Comparison of ENCODE assay signal across 14 cellular contexts in genomic region chr2:241724259-241724974, GRCh38. TPM values are rescaled to one million over a fixed set of nuclear protein-coding genes. Genes with fewer than 3 reads are reported as not detected.
DNase-seq lines count a peak whose midpoint lies in the region; ATAC-seq and TF ChIP-seq lines count a peak whose summit lies in the region.
"Had no signal": no experiment of that assay in that cellular context is flagged by ENCODE, and none has a peak within 500 bp of the region (broad histone marks: within the 10 kb centered on the region; RNA-seq: fewer than 3 reads in every experiment).

No MANE protein-coding gene starts in this region.

- no peak overlapping the region for H3K4me3 ChIP-seq in astrocyte of the cerebellum (ENCODE audit: low read depth, low read length)
- H3K4me3 ChIP-seq in neural progenitor cell, result no peak overlapping the region
- H3K4me3 ChIP-seq in esophagus squamous epithelium, result no peak overlapping the region
- no peak overlapping the region for H3K4me3 ChIP-seq in MM.1S (ENCODE audit: low read length)
- H3K4me3 ChIP-seq: SJCRH30, suprapubic skin had no signal

- H3K27ac ChIP-seq in neural progenitor cell (no peak overlapping the region), esophagus squamous epithelium (no peak overlapping the region), MM.1S (ENCODE audit: low read length) (no peak overlapping the region)
- H3K27ac ChIP-seq: HL-60, SJCRH30, suprapubic skin had no signal

- no peak overlapping the region for H2AFZ ChIP-seq in neural progenitor cell (replicated peaks)
- no peak overlapping the region for H2AFZ ChIP-seq in MM.1S (ENCODE audit: low read length)

- peak; percentile 29 to 60 for ATAC-seq in activated T-cell treated with anti-CD3 and anti-CD28 coated beads, Interleukin-2, amount 50 U/mL, for 4 hours

- H3K79me2 ChIP-seq in neural progenitor cell (ENCODE audit: low read depth) (no peaks in the 10 kb centered on the region), MM.1S (ENCODE audit: low read length) (no peaks in the 10 kb centered on the region)

- no peak overlapping the region for H3K27ac Mint-ChIP-seq in neural progenitor cell

- no peaks in the 10 kb centered on the region for H3K4me1 Mint-ChIP-seq in activated T-cell treated with anti-CD3 and anti-CD28 coated beads, Interleukin-2, amount 50 U/mL, for 4 hours (ENCODE audit: low read depth)
- H3K4me1 Mint-ChIP-seq in neural progenitor cell, result no peaks in the 10 kb centered on the region

- DNase-seq in activated T-cell treated with anti-CD3 and anti-CD28 coated beads, Interleukin-2, amount 50 U/mL, for 4 hours, result no peak
- no peak for DNase-seq in activated T-cell treated with anti-CD3 and anti-CD28 coated beads for 4 hours
- DNase-seq in HuH-7 (ENCODE audit: low spot score), result peak; percentile 49
- no peak for DNase-seq in astrocyte of the cerebellum (ENCODE audit: low read depth)
- no peak for DNase-seq in neural progenitor cell (ENCODE audit: low spot score)
- no peak for DNase-seq in esophagus squamous epithelium (lab: John Stamatoyannopoulos, UW)
- no peak for DNase-seq in MM.1S
- no peak for DNase-seq in occipital lobe (lab: John Stamatoyannopoulos, UW)
- DNase-seq: CD4-positive, CD25-positive, alpha-beta regulatory T cell; cerebellar nuclear complex; NCI-H2107; SJCRH30 had no signal

- no peak for TF ChIP-seq POLR2A in esophagus squamous epithelium (IDR thresholded peaks at IDR 0.05)

- peaks cover 26% of the 10 kb centered on the region for H3K36me3 Mint-ChIP-seq in activated T-cell treated with anti-CD3 and anti-CD28 coated beads, Interleukin-2, amount 50 U/mL, for 4 hours (ENCODE audit: insufficient read depth)
- peaks cover 49% of the 10 kb centered on the region for H3K36me3 Mint-ChIP-seq in neural progenitor cell

- no peaks in the 10 kb centered on the region for H4K20me1 ChIP-seq in neural progenitor cell (ENCODE audit: low read depth)
- H4K20me1 ChIP-seq in MM.1S (ENCODE audit: insufficient read depth, low read length), result no peaks in the 10 kb centered on the region

- no peak overlapping the region for H3K4me2 ChIP-seq in neural progenitor cell
- H3K4me2 ChIP-seq in MM.1S (ENCODE audit: low read depth, low read length), result no peak overlapping the region

- H3K9me2 ChIP-seq in MM.1S (replicated peaks; ENCODE audit: insufficient read depth, low read length), result no peaks in the 10 kb centered on the region

- H3K27me3 ChIP-seq in neural progenitor cell, result no peaks in the 10 kb centered on the region
- H3K27me3 ChIP-seq in esophagus squamous epithelium, result no peaks in the 10 kb centered on the region
- H3K27me3 ChIP-seq in MM.1S (replicated peaks; ENCODE audit: insufficient read depth, low read length), result no peaks in the 10 kb centered on the region
- H3K27me3 ChIP-seq: SJCRH30, suprapubic skin had no signal

- no peaks in the 10 kb centered on the region for H3K27me3 Mint-ChIP-seq in activated T-cell treated with anti-CD3 and anti-CD28 coated beads, Interleukin-2, amount 50 U/mL, for 4 hours (ENCODE audit: low read depth)
- no peaks in the 10 kb centered on the region for H3K27me3 Mint-ChIP-seq in neural progenitor cell (ENCODE audit: insufficient read depth, low read depth)
- H3K27me3 Mint-ChIP-seq: CD4-positive, CD25-positive, alpha-beta regulatory T cell had no signal

- no peaks in the 10 kb centered on the region for H3K4me1 ChIP-seq in neural progenitor cell
- no peaks in the 10 kb centered on the region for H3K4me1 ChIP-seq in esophagus squamous epithelium
- H3K4me1 ChIP-seq in MM.1S (ENCODE audit: low read length), result no peaks in the 10 kb centered on the region
- H3K4me1 ChIP-seq: SJCRH30, suprapubic skin had no signal

- TF ChIP-seq CTCF in astrocyte of the cerebellum (IDR thresholded peaks at IDR 0.05; ENCODE audit: low read depth, low read length, missing control alignments) (peak; percentile 27), neural progenitor cell (IDR thresholded peaks at IDR 0.05) (peak; percentile 48), esophagus squamous epithelium (IDR thresholded peaks at IDR 0.05) (peak in 1 of 6 experiments; percentile 9), MM.1S (IDR thresholded peaks at IDR 0.05; ENCODE audit: low read length) (no peak)

- H3F3A ChIP-seq in neural progenitor cell (ENCODE audit: low read depth), result no peaks in the 10 kb centered on the region
- H3F3A ChIP-seq in MM.1S (ENCODE audit: insufficient read depth, low read length), result no peaks in the 10 kb centered on the region

- in situ Hi-C loops in astrocyte of the cerebellum (cut with HindIII; ENCODE audit: low sequenced_read_pairs), result loop anchor here (10.0 kb wide), 1 partner anchor 50 kb away; no protein-coding TSS in a partner anchor

- H3K4me3 Mint-ChIP-seq in activated T-cell treated with anti-CD3 and anti-CD28 coated beads, Interleukin-2, amount 50 U/mL, for 4 hours, result no peak overlapping the region
- no peak overlapping the region for H3K4me3 Mint-ChIP-seq in neural progenitor cell
- H3K4me3 Mint-ChIP-seq: CD4-positive, CD25-positive, alpha-beta regulatory T cell had no signal

- intact Hi-C loops in esophagus squamous epithelium (cut with DNase I), result no loop called here

- H3K9ac ChIP-seq in neural progenitor cell (no peak overlapping the region), MM.1S (ENCODE audit: low read length) (no peak overlapping the region)

- H3K9me3 ChIP-seq in neural progenitor cell (ENCODE audit: low read depth), result peaks cover 5% of the 10 kb centered on the region
- no peaks in the 10 kb centered on the region for H3K9me3 ChIP-seq in esophagus squamous epithelium
- H3K9me3 ChIP-seq in MM.1S (replicated peaks; ENCODE audit: insufficient read depth, low read length), result no peaks in the 10 kb centered on the region
- H3K9me3 ChIP-seq: SJCRH30, suprapubic skin had no signal

- no peaks in the 10 kb centered on the region for H3K9me3 Mint-ChIP-seq in activated T-cell treated with anti-CD3 and anti-CD28 coated beads, Interleukin-2, amount 50 U/mL, for 4 hours
- H3K9me3 Mint-ChIP-seq in neural progenitor cell, result peaks cover 19% of the 10 kb centered on the region
- H3K9me3 Mint-ChIP-seq: CD4-positive, CD25-positive, alpha-beta regulatory T cell had no signal

- H3K36me3 ChIP-seq in neural progenitor cell, result peaks cover 10% of the 10 kb centered on the region
- H3K36me3 ChIP-seq in esophagus squamous epithelium, result peaks cover 13 to 86% (median 13%) of the 10 kb centered on the region in 3 donors
- H3K36me3 ChIP-seq in MM.1S (replicated peaks; ENCODE audit: insufficient read depth, low read length), result no peaks in the 10 kb centered on the region

- 91 to 100% methylated on average over 1 to 7 of the region's 41 CpGs for WGBS in esophagus squamous epithelium, 2 donors

RNA-seq across cellular contexts. Expression of gene D2HGDH, which starts 10.0 kb away (rescaled TPM):
- total RNA-seq in activated T-cell treated with anti-CD3 and anti-CD28 coated beads, Interleukin-2, amount 50 U/mL, for 4 hours, result 10 to 100 TPM; 13.9 to 22.5 (median 18.7) TPM
- total RNA-seq in neural progenitor cell (ENCODE audit: low replicate concordance) (3.5 and 15.4 TPM in 2 replicates), esophagus squamous epithelium (10 to 100 TPM; 16.9 to 33.4 (median 23.6) TPM), occipital lobe (8.0 TPM)

RNA-seq across cellular contexts. Expression of gene ING5, which starts 22.6 kb away (rescaled TPM):
- 10 to 100 TPM; 49.2 to 53.5 (median 51.8) TPM for total RNA-seq in activated T-cell treated with anti-CD3 and anti-CD28 coated beads, Interleukin-2, amount 50 U/mL, for 4 hours
- total RNA-seq in neural progenitor cell (ENCODE audit: low replicate concordance) (38.2 and 49.0 TPM in 2 replicates), esophagus squamous epithelium (10 to 100 TPM; 10.4 to 39.3 (median 18.8) TPM), occipital lobe (23.4 TPM)

RNA-seq across cellular contexts. Expression of gene DTYMK, which starts 37.8 kb away (rescaled TPM):
- 100 to 1,000 TPM in 1 of 3 donors, 10 to 100 TPM in 2; 89.5 to 110 (median 94.9) TPM for total RNA-seq in activated T-cell treated with anti-CD3 and anti-CD28 coated beads, Interleukin-2, amount 50 U/mL, for 4 hours
- 43.4 and 59.9 TPM in 2 replicates for total RNA-seq in neural progenitor cell (ENCODE audit: low replicate concordance)
- 10 to 100 TPM; 14.6 to 40.3 (median 21.9) TPM for total RNA-seq in esophagus squamous epithelium
- 10.0 TPM for total RNA-seq in occipital lobe

RNA-seq across cellular contexts. Expression of gene GAL3ST2, which starts 52.2 kb away (rescaled TPM):
- under 1 TPM in 2 of 3 donors, not detected in 1; 0.23 to 0.33 TPM for total RNA-seq in activated T-cell treated with anti-CD3 and anti-CD28 coated beads, Interleukin-2, amount 50 U/mL, for 4 hours
- 0.09 TPM in 1 of 2 replicates, not detected in the other for total RNA-seq in neural progenitor cell (ENCODE audit: low replicate concordance)
- under 1 TPM in 1 of 4 donors, not detected in 3; 0.38 TPM for total RNA-seq in esophagus squamous epithelium
- total RNA-seq in occipital lobe, result 0.16 TPM
- total RNA-seq: SJCRH30, suprapubic skin had no signal
